In genomic region chr6:14619419-14619781, GRCh38 we compare ENCODE assay signal across 31 cellular contexts.
"Had no signal": no experiment of that assay in that cellular context is flagged by ENCODE, and none has a peak within 500 bp of the region (broad histone marks: within the 10 kb centered on the region; RNA-seq: fewer than 3 reads in every experiment).

No MANE protein-coding gene starts in this region.

- H2AFZ ChIP-seq: hepatocyte had no signal

- H3K4me3 ChIP-seq: adrenal gland, body of pancreas, colonic mucosa, hepatocyte, pancreas, prostate gland, smooth muscle cell, suprapubic skin, transverse colon had no signal

- ATAC-seq: body of pancreas; pancreas; stimulated activated naive B cell treated with anti-CD40 and anti-IgM and Interleukin-4, amounts not matched to agents 10 μg/mL and 1 μg/mL and 100 μg/mL, for 72 hours; T-helper 17 cell had no signal

- DNase-seq: activated CD4-positive, alpha-beta memory T cell treated with anti-CD3 and anti-CD28 coated beads for 36 hours; activated CD4-positive, alpha-beta T cell treated with anti-CD3 and anti-CD28 coated beads, Interleukin-2, amount 10 ng/mL, durations not matched to agents 24 days and 14 days; activated CD4-positive, CD25-positive, alpha-beta regulatory T cell treated with anti-CD3 and anti-CD28 coated beads, Interleukin-2, amount 50 U/mL, for 72 hours; activated CD8-positive, alpha-beta memory T cell treated with anti-CD3 and anti-CD28 coated beads, Interleukin-2, amount 50 U/mL, for 4 hours; activated effector memory CD4-positive, alpha-beta T cell treated with anti-CD3 and anti-CD28 coated beads, Interleukin-2, amount 50 U/mL, for 16 hours; activated naive CD4-positive, alpha-beta T cell treated with anti-CD3 and anti-CD28 coated beads for 36 hours; activated naive CD8-positive, alpha-beta T cell treated with anti-CD3 and anti-CD28 coated beads for 36 hours; activated T-cell treated with anti-CD3 and anti-CD28 coated beads, Interleukin-2, amount 50 U/mL, for 1 hour; aorta; body of pancreas; cerebellar nuclear complex; colonic mucosa; effector CD8-positive, alpha-beta T cell; islet precursor cell; naive B cell; nephron progenitor cell; pancreas; retina; stimulated activated CD4-positive, alpha-beta T cell treated with anti-CD3 and anti-CD28 coated beads, Interleukin-15, amount 100 ng/mL, for 24 hours; stimulated activated CD4-positive, alpha-beta T cell treated with anti-CD3 and anti-CD28 coated beads, Interleukin-2, amount 100 ng/mL, for 24 hours; stimulated activated naive B cell treated with anti-CD40 and anti-IgM and Interleukin-4, amounts not matched to agents 10 μg/mL and 1 μg/mL and 100 μg/mL, for 72 hours; T-helper 17 cell; T1000; transverse colon; WERI-Rb-1 had no signal

- H3K4me2 ChIP-seq: hepatocyte, smooth muscle cell had no signal

- H3K27ac ChIP-seq: adrenal gland, body of pancreas, colonic mucosa, epithelial cell of prostate, hepatocyte, pancreas, prostate gland, suprapubic skin, transverse colon, WERI-Rb-1 had no signal

- H3K9me3 ChIP-seq: adrenal gland, colonic mucosa, pancreas, prostate gland had no signal

- H3K27me3 ChIP-seq: adrenal gland, body of pancreas, colonic mucosa, hepatocyte, pancreas, suprapubic skin, transverse colon had no signal

- H3K36me3 ChIP-seq: adrenal gland, colonic mucosa, pancreas, prostate gland, suprapubic skin, transverse colon, WERI-Rb-1 had no signal

- H3K4me1 ChIP-seq: adrenal gland, colonic mucosa had no signal
